8 cellular contexts compared by ENCODE assay signal in genomic region chr19:14136509-14137281, GRCh38. TPM values are rescaled to one million over a fixed set of nuclear protein-coding genes. Genes with fewer than 3 reads are reported as not detected.
DNase-seq lines count a peak whose midpoint lies in the region; ATAC-seq lines count a peak whose summit lies in the region.

ASF1B (minus strand) TSS chr19:14136589; CDS start chr19:14136456, 133 bp downstream.

- 1% methylated on average over 69 of the region's 78 CpGs for WGBS in mesenchymal stem cell

- no peaks in the 10 kb centered on the region for H3K27me3 ChIP-seq in HUES48 (ENCODE audit: control insufficient read depth, insufficient read depth, low read length)
- no peaks in the 10 kb centered on the region for H3K27me3 ChIP-seq in NT2/D1 (ENCODE audit: insufficient read depth, insufficient read length)
- H3K27me3 ChIP-seq in endocrine pancreas (ENCODE audit: control insufficient read depth, insufficient read depth, low read length) = no peaks in the 10 kb centered on the region
- H3K27me3 ChIP-seq in mesenchymal stem cell (ENCODE audit: control insufficient read depth in 1 of 2, insufficient read depth in 1 of 2, low read length in 2 of 2) = no peaks in the 10 kb centered on the region

- peaks cover 34% of the 10 kb centered on the region for H3K4me1 Mint-ChIP-seq in activated CD8-positive, alpha-beta memory T cell treated with anti-CD3 and anti-CD28 coated beads, Interleukin-2, amount 10 ng/mL, durations not matched to agents 7 days and 5 days

- H2AFZ ChIP-seq in mesenchymal stem cell (ENCODE audit: low read depth, low read length) = peak within 1 kb of the TSS; percentile 98

- peak within 1 kb of the TSS; percentile 83 for H3K4me3 ChIP-seq in HUES48 (ENCODE audit: low read depth, low read length)
- peak within 1 kb of the TSS; percentile 92 for H3K4me3 ChIP-seq in NT2/D1 (ENCODE audit: insufficient read length, low read depth)
- no peak within 1 kb of the TSS for H3K4me3 ChIP-seq in endocrine pancreas (ENCODE audit: control insufficient read depth, insufficient read depth, low read length)
- peak within 1 kb of the TSS; percentile 88 to 98 for H3K4me3 ChIP-seq in mesenchymal stem cell (ENCODE audit: insufficient read depth in 1 of 2, low read depth in 1 of 2, low read length in 2 of 2)

- H3K14ac ChIP-seq in mesenchymal stem cell (ENCODE audit: low read length in 2 of 2) = peak within 1 kb of the TSS in 1 of 2 experiments; percentile 86

- H2BK120ac ChIP-seq in mesenchymal stem cell (ENCODE audit: low read depth, low read length) = no peak within 1 kb of the TSS

- DNase-seq in D341Med (ENCODE audit: low spot score) = peak; percentile 98
- DNase-seq in NT2/D1 (ENCODE audit: low read depth, low spot score) = peak; percentile 99
- DNase-seq in activated CD8-positive, alpha-beta memory T cell treated with anti-CD3 and anti-CD28 coated beads, Interleukin-2, amount 10 ng/mL, durations not matched to agents 7 days and 5 days = peak; percentile 99
- peak; percentile 100 for DNase-seq in mesenchymal stem cell
- DNase-seq in stimulated activated CD8-positive, alpha-beta memory T cell treated with anti-CD3 and anti-CD28 coated beads, Interleukin-12 subunit alpha, Interleukin-12 subunit beta, amount 100 ng/mL, for 4 hours (ENCODE audit: low read depth) = peak; percentile 93

- H2BK15ac ChIP-seq in mesenchymal stem cell (ENCODE audit: low read depth, poor library complexity, severe bottlenecking) = peak within 1 kb of the TSS; percentile 67

- peak within 1 kb of the TSS; percentile 86 for H4K8ac ChIP-seq in mesenchymal stem cell (ENCODE audit: low read length)

- peak within 1 kb of the TSS; percentile 94 for H3K27ac Mint-ChIP-seq in activated CD8-positive, alpha-beta memory T cell treated with anti-CD3 and anti-CD28 coated beads, Interleukin-2, amount 10 ng/mL, durations not matched to agents 7 days and 5 days

- peaks cover 21% of the 10 kb centered on the region for H3K79me1 ChIP-seq in mesenchymal stem cell (replicated peaks; ENCODE audit: low read length, poor library complexity, severe bottlenecking)

- H3K27me3 Mint-ChIP-seq in activated CD8-positive, alpha-beta memory T cell treated with anti-CD3 and anti-CD28 coated beads, Interleukin-2, amount 10 ng/mL, durations not matched to agents 7 days and 5 days = no peaks in the 10 kb centered on the region

- H3K18ac ChIP-seq in mesenchymal stem cell (ENCODE audit: low read depth in 1 of 2, low read length in 2 of 2) = peak within 1 kb of the TSS; percentile 30 to 85

- peaks cover 25% of the 10 kb centered on the region for H3K36me3 Mint-ChIP-seq in activated CD8-positive, alpha-beta memory T cell treated with anti-CD3 and anti-CD28 coated beads, Interleukin-2, amount 10 ng/mL, durations not matched to agents 7 days and 5 days

- H2AK5ac ChIP-seq in mesenchymal stem cell (ENCODE audit: low read length, severe bottlenecking) = no peak within 1 kb of the TSS

- peak; percentile 77 for ATAC-seq in GM21390 (IDR thresholded peaks at IDR 0.05; ENCODE audit: unreplicated experiment)
- peak; percentile 88 for ATAC-seq in activated CD8-positive, alpha-beta memory T cell treated with anti-CD3 and anti-CD28 coated beads, Interleukin-2, amount 10 ng/mL, durations not matched to agents 7 days and 5 days

- peak within 1 kb of the TSS; percentile 97 for H3K27ac ChIP-seq in HUES48 (ENCODE audit: low read depth, low read length)
- peak within 1 kb of the TSS; percentile 89 for H3K27ac ChIP-seq in mesenchymal stem cell (ENCODE audit: low read length, poor library complexity, severe bottlenecking)

- peak within 1 kb of the TSS in 1 of 2 experiments; percentile 23 for H3K23ac ChIP-seq in mesenchymal stem cell (ENCODE audit: low read length in 2 of 2)

- peak within 1 kb of the TSS; percentile 88 for H3K4me3 Mint-ChIP-seq in activated CD8-positive, alpha-beta memory T cell treated with anti-CD3 and anti-CD28 coated beads, Interleukin-2, amount 10 ng/mL, durations not matched to agents 7 days and 5 days

- peak within 1 kb of the TSS; percentile 69 for H3K9ac ChIP-seq in HUES48 (ENCODE audit: low read depth, low read length)
- peak within 1 kb of the TSS; percentile 99 for H3K9ac ChIP-seq in NT2/D1 (ENCODE audit: insufficient read length, low read depth)
- peak within 1 kb of the TSS; percentile 54 for H3K9ac ChIP-seq in endocrine pancreas (ENCODE audit: control insufficient read depth, insufficient read depth, low read length)
- H3K9ac ChIP-seq in mesenchymal stem cell (ENCODE audit: low read length) = peak within 1 kb of the TSS; percentile 88

- no peaks in the 10 kb centered on the region for H3K9me3 ChIP-seq in HUES48 (ENCODE audit: control insufficient read depth, insufficient read depth, low read length)
- no peaks in the 10 kb centered on the region for H3K9me3 ChIP-seq in NT2/D1 (ENCODE audit: insufficient read depth, low read length)
- H3K9me3 ChIP-seq in endocrine pancreas (ENCODE audit: control insufficient read depth, low read length) = no peaks in the 10 kb centered on the region
- H3K9me3 ChIP-seq in mesenchymal stem cell (ENCODE audit: control insufficient read depth, low read length) = no peaks in the 10 kb centered on the region

- H3K4me2 ChIP-seq in mesenchymal stem cell (ENCODE audit: low read length, poor library complexity, severe bottlenecking) = peak within 1 kb of the TSS; percentile 100

- peaks cover 7% of the 10 kb centered on the region for H3K36me3 ChIP-seq in HUES48 (ENCODE audit: control insufficient read depth, insufficient read depth, low read length)
- H3K36me3 ChIP-seq in NT2/D1 (ENCODE audit: insufficient read depth, insufficient read length, low read length) = peaks cover 24% of the 10 kb centered on the region
- H3K36me3 ChIP-seq in endocrine pancreas (ENCODE audit: control insufficient read depth, insufficient read depth, low read length) = no peaks in the 10 kb centered on the region
- H3K36me3 ChIP-seq in mesenchymal stem cell (ENCODE audit: control insufficient read depth in 1 of 2, insufficient read depth in 2 of 2, low read depth in 1 of 2, low read length in 2 of 2) = no peaks in the 10 kb centered on the region

- peak within 1 kb of the TSS in 1 of 2 experiments; percentile 42 for H2BK12ac ChIP-seq in mesenchymal stem cell (ENCODE audit: low read length in 2 of 2)

- H2BK5ac ChIP-seq in mesenchymal stem cell (ENCODE audit: low read depth, low read length, poor library complexity, severe bottlenecking) = no peak within 1 kb of the TSS

- peak within 1 kb of the TSS; percentile 80 for H4K91ac ChIP-seq in mesenchymal stem cell (ENCODE audit: low read length)

- CTCF ChIA-PET in activated CD8-positive, alpha-beta memory T cell treated with anti-CD3 and anti-CD28 coated beads, Interleukin-2, amount 10 ng/mL, durations not matched to agents 7 days and 5 days (lab: Charles Lee) = interaction anchor here (0.5 to 4.0 kb wide), 94 partner anchors 9 to 554 kb away, joined by 3 to 59 read pairs (median 5); partner anchors contain the start of genes ADGRE5, DNAJB1, GIPC1 and IL27RA

- peak within 1 kb of the TSS in 1 of 2 experiments; percentile 92 for H3K4ac ChIP-seq in mesenchymal stem cell (ENCODE audit: low read depth in 1 of 2, low read length in 2 of 2)

- H3K4me1 ChIP-seq in HUES48 (ENCODE audit: control insufficient read depth, insufficient read depth, low read length) (peaks cover 7% of the 10 kb centered on the region), NT2/D1 (ENCODE audit: insufficient read depth, insufficient read length) (peaks cover 9% of the 10 kb centered on the region), endocrine pancreas (ENCODE audit: control insufficient read depth, insufficient read depth, low read length) (no peaks in the 10 kb centered on the region), mesenchymal stem cell (ENCODE audit: control insufficient read depth, insufficient read depth, low read depth, low read length) (peaks cover 11% of the 10 kb centered on the region)

- no peaks in the 10 kb centered on the region for H3K9me3 Mint-ChIP-seq in activated CD8-positive, alpha-beta memory T cell treated with anti-CD3 and anti-CD28 coated beads, Interleukin-2, amount 10 ng/mL, durations not matched to agents 7 days and 5 days (ENCODE audit: low read depth)

RNA-seq across cellular contexts. Expression of gene ASF1B, which starts in this region (rescaled TPM):
- total RNA-seq in activated CD8-positive, alpha-beta memory T cell treated with anti-CD3 and anti-CD28 coated beads, Interleukin-2, amount 10 ng/mL, durations not matched to agents 7 days and 5 days = 100 to 1,000 TPM; 117 to 124 TPM
- polyA plus RNA-seq in mesenchymal stem cell (2013, experiment 1 of 2) = 3.5 TPM
- 3.5 TPM for polyA plus RNA-seq in mesenchymal stem cell (2013, experiment 2 of 2)
